9 cellular contexts compared by ENCODE assay signal in the genomic region with DNA sequence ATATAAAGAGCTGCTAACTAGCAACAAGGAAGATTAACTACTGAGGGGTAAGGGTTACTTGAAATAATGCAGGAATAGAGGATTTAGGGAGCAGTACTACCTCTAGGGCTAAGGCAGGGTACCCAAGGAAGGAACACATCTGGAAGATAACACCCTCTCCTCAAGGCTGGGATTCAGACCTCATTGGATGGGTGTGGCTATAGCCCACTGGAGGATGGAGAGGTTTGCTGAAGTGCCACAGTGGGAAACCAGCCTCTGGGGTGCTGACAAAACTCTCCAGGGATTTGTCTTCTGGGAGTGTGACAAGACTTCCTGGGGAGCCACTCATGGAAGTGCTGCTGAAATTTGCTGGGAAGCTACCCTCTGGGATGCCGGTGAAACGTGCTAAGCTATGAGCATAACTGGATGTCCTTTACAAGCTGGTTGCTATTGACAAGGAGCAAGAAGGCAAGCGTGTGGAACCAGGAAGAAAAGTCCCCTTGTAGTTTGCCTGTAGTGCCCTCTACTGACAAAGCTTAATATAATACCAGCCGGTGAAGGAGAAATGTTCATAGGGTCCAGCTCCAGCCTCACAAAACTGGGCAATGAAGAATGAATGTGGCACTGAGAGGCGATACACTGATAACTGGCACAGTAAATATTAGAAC.
DNase-seq lines count a peak whose midpoint lies in the region; ATAC-seq, FAIRE-seq and TF ChIP-seq lines count a peak whose summit lies in the region.
"Had no signal": no experiment of that assay in that cellular context is flagged by ENCODE, and none has a peak within 500 bp of the region (broad histone marks: within the 10 kb centered on the region; RNA-seq: fewer than 3 reads in every experiment).

No MANE protein-coding gene starts in this region.

- peak; percentile 65 to 81 (median 74) for ATAC-seq in right lobe of liver

- H3K27me3 Mint-ChIP-seq in HFFc6 (ENCODE audit: insufficient read depth) (peaks cover 3% of the 10 kb centered on the region; the same call in 1 of the 2 replicates), astrocyte (ENCODE audit: low read depth, unreplicated experiment) (peaks cover 20% of the 10 kb centered on the region)

- TF ChIP-seq POLR2A in right lobe of liver (IDR thresholded peaks at IDR 0.05) (no peak), vagina (IDR thresholded peaks at IDR 0.05) (no peak)

- peaks cover 6% of the 10 kb centered on the region for H3K4me1 ChIP-seq in astrocyte (ENCODE audit: insufficient read depth, low read length)
- H3K4me1 ChIP-seq in right lobe of liver, result no peaks in the 10 kb centered on the region
- H3K4me1 ChIP-seq in vagina, result no peaks in the 10 kb centered on the region

- H3K27me3 ChIP-seq in astrocyte (ENCODE audit: insufficient read depth, low read length) (no peaks in the 10 kb centered on the region), right lobe of liver (no peaks in the 10 kb centered on the region), vagina (no peaks in the 10 kb centered on the region)

- H3K4me3 Mint-ChIP-seq in HFFc6, result no peak overlapping the region
- H3K4me3 Mint-ChIP-seq in astrocyte (ENCODE audit: unreplicated experiment), result no peak overlapping the region

- no peak overlapping the region for H2AFZ ChIP-seq in astrocyte (ENCODE audit: low read depth, low read length)

- H3K27ac Mint-ChIP-seq in HFFc6 (no peak overlapping the region), astrocyte (ENCODE audit: unreplicated experiment) (no peak overlapping the region)

- peak; percentile 83 for TF ChIP-seq CTCF in HFFc6 (IDR thresholded peaks at IDR 0.05)
- peak; percentile 57 for TF ChIP-seq CTCF in astrocyte (IDR thresholded peaks at IDR 0.05; ENCODE audit: insufficient read depth, low read depth, low read length)
- peak; percentile 32 to 48 (median 34) for TF ChIP-seq CTCF in right lobe of liver (IDR thresholded peaks at IDR 0.05)
- TF ChIP-seq CTCF in vagina (IDR thresholded peaks at IDR 0.05), result peak in 1 of 3 experiments; percentile 19

- WGBS in right lobe of liver (ENCODE audit: insufficient coverage, low coverage, low lambda C conversion rate, missing lambda C conversion rate), result 33% methylated on average over 5 of the region's 5 CpGs

- FAIRE-seq in astrocyte (lab: Jason Lieb, UNC), result peak; percentile 76

- DNase-seq in stimulated activated CD4-positive, alpha-beta T cell treated with anti-CD3 and anti-CD28 coated beads, Interleukin-15, amount 100 ng/mL, for 24 hours, result peak; percentile 19
- DNase-seq in stimulated activated CD4-positive, alpha-beta T cell treated with anti-CD3 and anti-CD28 coated beads, Interleukin-2, amount 100 ng/mL, for 24 hours, result no peak
- DNase-seq in HFFc6, result peak; percentile 73
- peak; percentile 26 for DNase-seq in NCI-H460 (ENCODE audit: extremely low read depth, low read depth)
- peak; percentile 45 for DNase-seq in astrocyte (ENCODE audit: low read depth)
- no peak for DNase-seq in right lobe of liver
- no peak for DNase-seq in vagina (ENCODE audit: extremely low spot score in 2 of 2)
- no peak for DNase-seq in stimulated activated naive CD4-positive, alpha-beta T cell treated with Interleukin-2 at 50 U/mL for 16 hours (lab: John Stamatoyannopoulos, UW)

- H3K9ac ChIP-seq in astrocyte (ENCODE audit: low read length), result no peak overlapping the region

- peaks cover 12% of the 10 kb centered on the region; the same call in 1 of the 2 replicates for H3K4me1 Mint-ChIP-seq in HFFc6 (ENCODE audit: low read depth)
- H3K4me1 Mint-ChIP-seq in astrocyte (ENCODE audit: low read depth, unreplicated experiment), result no peaks in the 10 kb centered on the region

- intact Hi-C loops in right lobe of liver (cut with DNase I) (no loop called here), vagina (cut with DNase I) (no loop called here)

- H3K9me3 Mint-ChIP-seq in HFFc6, result no peaks in the 10 kb centered on the region
- H3K9me3 Mint-ChIP-seq in astrocyte (ENCODE audit: unreplicated experiment), result peaks cover 1% of the 10 kb centered on the region

- H3K4me2 ChIP-seq in astrocyte (ENCODE audit: low read length), result no peak overlapping the region

- H3K36me3 Mint-ChIP-seq in HFFc6 (ENCODE audit: low read depth), result no peaks in the 10 kb centered on the region
- no peaks in the 10 kb centered on the region for H3K36me3 Mint-ChIP-seq in astrocyte (ENCODE audit: low read depth, unreplicated experiment)

- no peak overlapping the region for H3K4me3 ChIP-seq in astrocyte (ENCODE audit: insufficient read depth, low read depth, low read length)
- H3K4me3 ChIP-seq in right lobe of liver, result no peak overlapping the region
- H3K4me3 ChIP-seq in vagina, result no peak overlapping the region

- H3K79me2 ChIP-seq in astrocyte (ENCODE audit: insufficient read depth, low read length), result no peaks in the 10 kb centered on the region

- H3K9me3 ChIP-seq in astrocyte (ENCODE audit: insufficient read depth, low read depth, low read length), result no peaks in the 10 kb centered on the region
- no peaks in the 10 kb centered on the region for H3K9me3 ChIP-seq in right lobe of liver
- H3K9me3 ChIP-seq in vagina, result no peaks in the 10 kb centered on the region

- H3K27ac ChIP-seq in astrocyte (ENCODE audit: low read depth, low read length) (no peak overlapping the region), right lobe of liver (no peak overlapping the region), vagina (no peak overlapping the region)
- H3K27ac ChIP-seq: epithelial cell of prostate had no signal

- no peaks in the 10 kb centered on the region for H4K20me1 ChIP-seq in astrocyte (ENCODE audit: insufficient read depth, low read length)

- H3K36me3 ChIP-seq in astrocyte (ENCODE audit: insufficient read depth, low read length) (no peaks in the 10 kb centered on the region), right lobe of liver (no peaks in the 10 kb centered on the region), vagina (no peaks in the 10 kb centered on the region)

Comparison
In these comparisons a context has a peak if more than half of its experiments do, and no peak if none do; other contexts are left out.
1. DNase-seq: peak in stimulated activated CD4-positive, alpha-beta T cell treated with anti-CD3 and anti-CD28 coated beads, Interleukin-15, amount 100 ng/mL, for 24 hours (single experiment), HFFc6 (single experiment), NCI-H460 (single experiment) and astrocyte (single experiment); none in stimulated activated CD4-positive, alpha-beta T cell treated with anti-CD3 and anti-CD28 coated beads, Interleukin-2, amount 100 ng/mL, for 24 hours (0 of 2), right lobe of liver (0 of 3), vagina (0 of 2) and stimulated activated naive CD4-positive, alpha-beta T cell treated with Interleukin-2 at 50 U/mL for 16 hours (single experiment).